In genomic region chr15:58770857-58771620, GRCh38 we compare ENCODE assay signal across 8 cellular contexts. TPM values are rescaled to one million over a fixed set of nuclear protein-coding genes. Genes with fewer than 3 reads are reported as not detected.
DNase-seq lines count a peak whose midpoint lies in the region; ATAC-seq and TF ChIP-seq lines count a peak whose summit lies in the region.

TSS of gene MINDY2 (plus strand) at chr15:58771302. CDS start at chr15:58771396, 94 bp downstream.

- H3K4me1 ChIP-seq in ovary (ENCODE audit: insufficient read depth) (peaks cover 9% of the 10 kb centered on the region), thyroid gland (peaks cover 23 to 46% of the 10 kb centered on the region in 2 donors)

- H3K27me3 ChIP-seq in ovary (no peaks in the 10 kb centered on the region), thyroid gland (no peaks in the 10 kb centered on the region)

- H3K27ac ChIP-seq in ovary (peak within 1 kb of the TSS; percentile 86 to 98), thyroid gland (peak within 1 kb of the TSS; percentile 95 to 98 (median 96))

- H3K4me3 ChIP-seq in ovary: peak within 1 kb of the TSS; percentile 92
- H3K4me3 ChIP-seq in thyroid gland (replicated peaks in 1 of 3): peak within 1 kb of the TSS; percentile 32 to 91 (median 86)

- no peaks in the 10 kb centered on the region for H3K9me3 ChIP-seq in ovary
- no peaks in the 10 kb centered on the region for H3K9me3 ChIP-seq in thyroid gland

- peak; percentile 25 for TF ChIP-seq EP300 in ovary (IDR thresholded peaks at IDR 0.05)

- WGBS in ovary, 3 donors: 0 to 1% (median 0%) methylated on average over 60 to 75 of the region's 75 CpGs
- 0 to 3% methylated on average over 5 to 7 of the region's 75 CpGs for WGBS in thyroid gland, 2 donors

- DNase-seq in NCI-H1417 (lab: John Stamatoyannopoulos, UW) (peak; percentile 96 to 100 (median 99)), SW 1271 (lab: John Stamatoyannopoulos, UW) (peak; percentile 96 to 99), Right ventricle myocardium inferior (ENCODE audit: missing footprints) (peak; percentile 100), ovary (peak; percentile 97 to 99 (median 98)), thyroid gland (peak; percentile 99)
- DNase-seq in activated naive CD8-positive, alpha-beta T cell treated with anti-CD3 and anti-CD28 coated beads, Interleukin-2, amount 50 U/mL, for 16 hours (ENCODE audit: low read depth, low spot score): peak; percentile 79

- ATAC-seq in HG02759 (IDR thresholded peaks at IDR 0.05; ENCODE audit: unreplicated experiment) (peak; percentile 96), Right ventricle myocardium inferior (peak; percentile 99)

- TF ChIP-seq CTCF in GM12873 (IDR thresholded peaks at IDR 0.05; ENCODE audit: insufficient read depth, low read depth, low read length, missing control alignments): peak; percentile 50
- TF ChIP-seq CTCF in ovary (IDR thresholded peaks at IDR 0.05): peak; percentile 10 to 62 (median 32)
- TF ChIP-seq CTCF in thyroid gland (IDR thresholded peaks at IDR 0.05): peak in 3 of 6 experiments; percentile 0 to 29 (median 18)

- intact Hi-C loops in Right ventricle myocardium inferior (cut with DNase I) (loop anchor here (1.0 to 10.0 kb wide), 5 partner anchors 22 to 666 kb away; partner anchors contain the start of genes ADAM10, FAM81A and SLTM), ovary (cut with DNase I) (no loop called here), thyroid gland (cut with DNase I) (loop anchor here (10.0 kb wide), 1 partner anchor 164 kb away; the partner anchor contains the start of gene SLTM)

- H3K36me3 ChIP-seq in ovary (no peaks in the 10 kb centered on the region), thyroid gland (no peaks in the 10 kb centered on the region)

- TF ChIP-seq POLR2A in ovary (IDR thresholded peaks at IDR 0.05) (peak; percentile 71), thyroid gland (IDR thresholded peaks at IDR 0.05) (peak; percentile 53 to 98)

RNA-seq across cellular contexts. Expression of gene MINDY2, which starts in this region (rescaled TPM):
- total RNA-seq in Right ventricle myocardium inferior (38.2 TPM), ovary (10 to 100 TPM; 13.0 to 32.6 (median 18.1) TPM), thyroid gland (10 to 100 TPM; 27.1 to 31.3 (median 28.2) TPM)
- 10 to 100 TPM in 1 of 2 donors, 1 to 10 TPM in 1; 5.7 to 10.0 TPM for polyA plus RNA-seq in ovary

Comparison
In these comparisons a context has a peak if more than half of its experiments do, and no peak if none do; other contexts are left out.
1. Peak in every context shown above with its lines: DNase-seq, ATAC-seq, H3K4me3 ChIP-seq and H3K27ac ChIP-seq.
2. intact Hi-C loops: an anchor here in Right ventricle myocardium inferior (1.0 to 10.0 kb wide) and thyroid gland (10.0 kb wide); none called in ovary.